11 cellular contexts compared by ENCODE assay signal in the genomic region with DNA sequence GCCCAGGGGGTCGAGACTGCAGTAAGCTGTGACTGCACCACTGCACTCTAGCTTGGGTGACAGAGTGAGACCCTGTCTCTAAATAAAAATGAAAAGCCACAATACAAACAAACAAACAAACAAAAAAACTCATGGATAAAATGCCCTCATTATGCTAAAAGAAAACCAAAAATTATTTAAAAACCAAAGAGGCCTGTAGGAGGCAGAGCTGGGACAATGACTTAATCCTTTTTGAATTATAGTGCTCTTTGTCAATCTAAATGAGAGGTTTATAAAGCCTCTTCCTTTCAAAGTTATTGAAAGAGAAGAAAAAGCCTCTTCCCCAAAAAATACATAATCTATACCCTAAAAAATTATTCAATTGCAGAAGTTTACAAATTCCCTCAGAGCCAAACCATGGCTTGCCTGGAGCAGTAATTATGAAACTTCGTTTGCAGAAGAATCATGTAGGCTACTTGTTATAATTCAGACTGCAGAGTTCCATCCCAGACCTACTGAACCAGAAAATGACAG. TPM values are rescaled to one million over a fixed set of nuclear protein-coding genes. Genes with fewer than 3 reads are reported as not detected.
DNase-seq lines count a peak whose midpoint lies in the region; ATAC-seq and TF ChIP-seq lines count a peak whose summit lies in the region.
"Had no signal": no experiment of that assay in that cellular context is flagged by ENCODE, and none has a peak within 500 bp of the region (broad histone marks: within the 10 kb centered on the region; RNA-seq: fewer than 3 reads in every experiment).

No MANE protein-coding gene starts in this region.

- no peak overlapping the region for H3K4me2 ChIP-seq in HCT116 (ENCODE audit: low read length)

- intact Hi-C loops in CD4-positive, alpha-beta memory T cell (cut with micrococcal nuclease), result loop anchor here (5.0 kb wide), 1 partner anchor 74 kb away; no protein-coding TSS in a partner anchor
- intact Hi-C loops in HCT116 (cut with micrococcal nuclease), result no loop called here
- intact Hi-C loops in naive thymus-derived CD4-positive, alpha-beta T cell (cut with micrococcal nuclease), result loop anchor here in 1 of 2 donors (1.0 to 5.0 kb wide), 5 partner anchors 10 to 1096 kb away; partner anchors contain the start of genes EVI2B and UTP6

- TF ChIP-seq POLR2A in HCT116 (IDR thresholded peaks at IDR 0.05; ENCODE audit: borderline replicate concordance, extremely low read depth, insufficient read depth, insufficient read length) (no peak), suprapubic skin (IDR thresholded peaks at IDR 0.05) (no peak)

- TF ChIP-seq EP300 in suprapubic skin (IDR thresholded peaks at IDR 0.05), result no peak

- CTCF ChIA-PET in CD4-positive, alpha-beta memory T cell (lab: Charles Lee; ENCODE audit: partially characterized antibody), result interaction anchor here (0.6 to 12.2 kb wide), 5 partner anchors 16 to 1352 kb away, joined by 3 to 271 read pairs (median 4); partner anchors contain the start of gene CRLF3
- CTCF ChIA-PET in HCT116 (lab: Charles Lee), result no interaction called here
- CTCF ChIA-PET in activated CD8-positive, alpha-beta T cell treated with anti-CD3 and anti-CD28 coated beads, Interleukin-2, amount 10 ng/mL, durations not matched to agents 7 days and 5 days (lab: Charles Lee), result interaction anchor here (1.7 to 11.7 kb wide), 2 partner anchors 10 to 18 kb away, joined by 11 to 316 read pairs; partner anchors contain the start of gene CRLF3
- CTCF ChIA-PET in naive thymus-derived CD4-positive, alpha-beta T cell (lab: Charles Lee), result interaction anchor here (0.6 to 5.5 kb wide), 8 partner anchors 10 to 66 kb away, joined by 3 to 61 read pairs (median 3); partner anchors contain the start of gene CRLF3

- no peak for TF ChIP-seq RAD21 in HCT116 (IDR thresholded peaks at IDR 0.05; ENCODE audit: low read depth)

- BruUV-seq in HCT116 (replicated peaks; lab: Mats Ljungman, UMichigan), result no TSS peak

- H3K9me2 ChIP-seq in HCT116 (ENCODE audit: insufficient read depth), result no peaks in the 10 kb centered on the region

- H3K4me3 ChIP-seq in CD4-positive, alpha-beta memory T cell (ENCODE audit: low read length in 2 of 2), result no peak overlapping the region
- H3K4me3 ChIP-seq in HCT116 (replicated peaks in 1 of 2; ENCODE audit: low read depth in 1 of 2, low read length in 2 of 2) (no peak overlapping the region), suprapubic skin (no peak overlapping the region)
- H3K4me3 ChIP-seq in naive thymus-derived CD4-positive, alpha-beta T cell (ENCODE audit: low read length), result no peak overlapping the region
- H3K4me3 ChIP-seq: gastrocnemius medialis, transverse colon had no signal

- peaks cover 0 to 2% (median 0%) of the 10 kb centered on the region in 8 donors for H3K9me3 Mint-ChIP-seq in CD4-positive, alpha-beta memory T cell
- no peaks in the 10 kb centered on the region for H3K9me3 Mint-ChIP-seq in activated CD8-positive, alpha-beta T cell treated with anti-CD3 and anti-CD28 coated beads, Interleukin-2, amount 10 ng/mL, durations not matched to agents 7 days and 5 days (ENCODE audit: insufficient read depth)
- no peaks in the 10 kb centered on the region for H3K9me3 Mint-ChIP-seq in naive thymus-derived CD4-positive, alpha-beta T cell

- peaks cover 26 to 44% of the 10 kb centered on the region in 2 donors for H3K36me3 Mint-ChIP-seq in CD4-positive, alpha-beta memory T cell
- peaks cover 47% of the 10 kb centered on the region for H3K36me3 Mint-ChIP-seq in activated CD8-positive, alpha-beta T cell treated with anti-CD3 and anti-CD28 coated beads, Interleukin-2, amount 10 ng/mL, durations not matched to agents 7 days and 5 days (ENCODE audit: low read depth)
- H3K36me3 Mint-ChIP-seq in naive thymus-derived CD4-positive, alpha-beta T cell, result peaks cover 6 to 27% (median 26%) of the 10 kb centered on the region in 5 donors

- H3K9me3 ChIP-seq in CD4-positive, alpha-beta memory T cell (ENCODE audit: control insufficient read depth in 1 of 2, low read length in 2 of 2), result no peaks in the 10 kb centered on the region
- H3K9me3 ChIP-seq in HCT116 (ENCODE audit: control insufficient read depth in 1 of 2, insufficient read depth in 1 of 2, low read depth in 1 of 2, low read length in 2 of 2), result no peaks in the 10 kb centered on the region
- no peaks in the 10 kb centered on the region for H3K9me3 ChIP-seq in naive thymus-derived CD4-positive, alpha-beta T cell (ENCODE audit: control insufficient read depth in 2 of 3, low read length in 3 of 3)
- H3K9me3 ChIP-seq in suprapubic skin, result no peaks in the 10 kb centered on the region
- H3K9me3 ChIP-seq: gastrocnemius medialis, transverse colon had no signal

- peak overlapping the region; percentile 49 to 95 (median 86) for H3K27ac Mint-ChIP-seq in CD4-positive, alpha-beta memory T cell
- peak overlapping the region; percentile 80 for H3K27ac Mint-ChIP-seq in activated CD8-positive, alpha-beta T cell treated with anti-CD3 and anti-CD28 coated beads, Interleukin-2, amount 10 ng/mL, durations not matched to agents 7 days and 5 days
- peak overlapping the region; percentile 43 to 99 (median 96) for H3K27ac Mint-ChIP-seq in naive thymus-derived CD4-positive, alpha-beta T cell

- ATAC-seq in HCT116, result no peak
- ATAC-seq in activated CD8-positive, alpha-beta T cell treated with anti-CD3 and anti-CD28 coated beads, Interleukin-2, amount 10 ng/mL, durations not matched to agents 7 days and 5 days, result no peak
- peak; percentile 44 for ATAC-seq in naive thymus-derived CD4-positive, alpha-beta T cell
- ATAC-seq: gastrocnemius medialis had no signal

- no peak overlapping the region for H3K27ac ChIP-seq in CD4-positive, alpha-beta memory T cell (ENCODE audit: low read depth, low read length)
- no peak overlapping the region for H3K27ac ChIP-seq in HCT116 (ENCODE audit: low read depth, low read length)
- H3K27ac ChIP-seq in naive thymus-derived CD4-positive, alpha-beta T cell (ENCODE audit: low read depth, low read length), result peak overlapping the region; percentile 69
- no peak overlapping the region for H3K27ac ChIP-seq in suprapubic skin
- H3K27ac ChIP-seq: gastrocnemius medialis, transverse colon had no signal

- peaks cover 37 to 70% (median 53%) of the 10 kb centered on the region in 4 donors for H3K4me1 Mint-ChIP-seq in CD4-positive, alpha-beta memory T cell
- H3K4me1 Mint-ChIP-seq in activated CD8-positive, alpha-beta T cell treated with anti-CD3 and anti-CD28 coated beads, Interleukin-2, amount 10 ng/mL, durations not matched to agents 7 days and 5 days (ENCODE audit: low read depth), result peaks cover 44% of the 10 kb centered on the region
- H3K4me1 Mint-ChIP-seq in naive thymus-derived CD4-positive, alpha-beta T cell, result peaks cover 42 to 76% (median 66%) of the 10 kb centered on the region in 7 donors

- no peaks in the 10 kb centered on the region for H3K27me3 Mint-ChIP-seq in CD4-positive, alpha-beta memory T cell
- H3K27me3 Mint-ChIP-seq in activated CD8-positive, alpha-beta T cell treated with anti-CD3 and anti-CD28 coated beads, Interleukin-2, amount 10 ng/mL, durations not matched to agents 7 days and 5 days (ENCODE audit: low read depth), result no peaks in the 10 kb centered on the region
- H3K27me3 Mint-ChIP-seq in naive thymus-derived CD4-positive, alpha-beta T cell, result no peaks in the 10 kb centered on the region

- H3K4me1 ChIP-seq in CD4-positive, alpha-beta memory T cell (ENCODE audit: insufficient read depth, low read length), result peaks cover 62% of the 10 kb centered on the region
- H3K4me1 ChIP-seq in HCT116 (ENCODE audit: control insufficient read depth in 1 of 2, insufficient read depth in 2 of 2, low read length in 2 of 2) (no peaks in the 10 kb centered on the region), suprapubic skin (peaks cover 2% of the 10 kb centered on the region)
- peaks cover 34 to 39% of the 10 kb centered on the region in 2 donors for H3K4me1 ChIP-seq in naive thymus-derived CD4-positive, alpha-beta T cell (ENCODE audit: control insufficient read depth in 2 of 2, insufficient read depth in 2 of 2, low read length in 2 of 2)
- H3K4me1 ChIP-seq: gastrocnemius medialis had no signal

- WGBS in suprapubic skin, result 78% methylated on average over 2 of the region's 2 CpGs

- POLR2A ChIA-PET in CD4-positive, alpha-beta memory T cell (lab: Charles Lee; ENCODE audit: partially characterized antibody), result interaction anchor here (11.2 kb wide), 1 partner anchor 16 kb away, joined by 317 read pairs; the partner anchor contains the start of gene CRLF3
- POLR2A ChIA-PET in HCT116 (lab: Charles Lee), result no interaction called here
- POLR2A ChIA-PET in activated CD8-positive, alpha-beta T cell treated with anti-CD3 and anti-CD28 coated beads, Interleukin-2, amount 10 ng/mL, durations not matched to agents 7 days and 5 days (lab: Charles Lee), result interaction anchor here (11.2 kb wide), 1 partner anchor 16 kb away, joined by 218 read pairs; the partner anchor contains the start of gene CRLF3
- POLR2A ChIA-PET in naive thymus-derived CD4-positive, alpha-beta T cell (lab: Charles Lee), result interaction anchor here (0.7 to 4.2 kb wide), 3 partner anchors 16 to 23 kb away, joined by 3 to 41 read pairs (median 13); partner anchors contain the start of gene CRLF3

- TF ChIP-seq CTCF in HCT116 (IDR thresholded peaks at IDR 0.05 in 2 of 3, conservative IDR thresholded peaks at IDR 0.05 in 1 of 3; ENCODE audit: borderline replicate concordance in 1 of 3, insufficient read depth in 1 of 3, low read depth in 2 of 3, low read length in 2 of 3), result peak in 2 of 3 experiments; percentile 6 to 17; a peak in 1 of 6 replicates
- no peak for TF ChIP-seq CTCF in suprapubic skin (IDR thresholded peaks at IDR 0.05)

- peak overlapping the region in 6 of 8 donors; percentile 17 to 72 (median 32) for H3K4me3 Mint-ChIP-seq in CD4-positive, alpha-beta memory T cell
- no peak overlapping the region for H3K4me3 Mint-ChIP-seq in activated CD8-positive, alpha-beta T cell treated with anti-CD3 and anti-CD28 coated beads, Interleukin-2, amount 10 ng/mL, durations not matched to agents 7 days and 5 days
- peak overlapping the region; percentile 10 to 89 (median 76) for H3K4me3 Mint-ChIP-seq in naive thymus-derived CD4-positive, alpha-beta T cell

- peaks cover 36% of the 10 kb centered on the region for H3K36me3 ChIP-seq in CD4-positive, alpha-beta memory T cell (ENCODE audit: insufficient read depth, low read length)
- H3K36me3 ChIP-seq in HCT116 (ENCODE audit: control insufficient read depth in 1 of 2, insufficient read depth in 2 of 2, low read length in 2 of 2) (peaks cover 2 to 17% of the 10 kb centered on the region in 2 experiments; a peak in 2 of 4 replicates), suprapubic skin (peaks cover 40% of the 10 kb centered on the region)
- H3K36me3 ChIP-seq in naive thymus-derived CD4-positive, alpha-beta T cell (ENCODE audit: control insufficient read depth in 2 of 3, insufficient read depth in 3 of 3, low read length in 3 of 3), result peaks cover 16 to 37% (median 26%) of the 10 kb centered on the region in 3 experiments

- H4K20me1 ChIP-seq in HCT116 (ENCODE audit: insufficient read depth), result no peaks in the 10 kb centered on the region

- H3K9ac ChIP-seq in HCT116 (ENCODE audit: low read length), result no peak overlapping the region

- H2AFZ ChIP-seq in HCT116 (ENCODE audit: low read depth, low read length, poor library complexity, severe bottlenecking), result no peak overlapping the region

- peak in 1 of 5 donors; percentile 33 for DNase-seq in CD4-positive, alpha-beta memory T cell
- no peak for DNase-seq in HCT116 (ENCODE audit: low read depth, low spot score)
- DNase-seq in activated CD8-positive, alpha-beta T cell treated with anti-CD3 and anti-CD28 coated beads, Interleukin-2, amount 10 ng/mL, durations not matched to agents 7 days and 5 days, result no peak
- DNase-seq in naive thymus-derived CD4-positive, alpha-beta T cell, result peak in 3 of 9 donors; percentile 40 to 50 (median 44)
- no peak for DNase-seq in NCI-H82 (lab: John Stamatoyannopoulos, UW)
- no peak for DNase-seq in activated gamma-delta T cell treated with Interleukin-2 at 50 U/mL for 16 hours
- no peak for DNase-seq in cortex of kidney (lab: John Stamatoyannopoulos, UW)
- DNase-seq in suprapubic skin (ENCODE audit: low spot score in 2 of 2), result no peak
- DNase-seq: gastrocnemius medialis, NCI-H2029 treated with DMSO at 0.1 percent for 48 hours, transverse colon had no signal

- RAD21 ChIA-PET in HCT116 (lab: Charles Lee; ENCODE audit: low non-redundant PET in 1 of 2, low total read pairs in 2 of 2, uncharacterized antibody in 2 of 2, unreplicated experiment in 2 of 2), result no interaction called here

- peaks cover 70% of the 10 kb centered on the region for H3K79me2 ChIP-seq in HCT116 (ENCODE audit: insufficient read depth, low read length)

- H3K27me3 ChIP-seq in CD4-positive, alpha-beta memory T cell (ENCODE audit: insufficient read depth, low read length), result no peaks in the 10 kb centered on the region
- no peaks in the 10 kb centered on the region for H3K27me3 ChIP-seq in HCT116 (ENCODE audit: insufficient read depth, low read length)
- no peaks in the 10 kb centered on the region for H3K27me3 ChIP-seq in naive thymus-derived CD4-positive, alpha-beta T cell (ENCODE audit: control insufficient read depth in 2 of 2, insufficient read depth in 2 of 2, low read length in 2 of 2)
- no peaks in the 10 kb centered on the region for H3K27me3 ChIP-seq in suprapubic skin
- H3K27me3 ChIP-seq: gastrocnemius medialis, transverse colon had no signal

RNA-seq across cellular contexts. Expression of gene CRLF3, which starts 18.5 kb away (rescaled TPM):
- 10 to 100 TPM; 92.7 to 95.0 TPM for total RNA-seq in CD4-positive, alpha-beta memory T cell
- 100 to 1,000 TPM; 121 to 123 TPM for polyA plus RNA-seq in CD4-positive, alpha-beta memory T cell
- total RNA-seq in HCT116 (2021; ENCODE audit: unreplicated experiment) (32.4 TPM), suprapubic skin (10 to 100 TPM; 16.1 to 24.1 (median 19.2) TPM)
- 14.4 and 18.7 TPM in 2 replicates for polyA plus RNA-seq in HCT116 (2012)
- 10 to 100 TPM; 61.4 to 65.6 TPM for total RNA-seq in activated CD8-positive, alpha-beta T cell treated with anti-CD3 and anti-CD28 coated beads, Interleukin-2, amount 10 ng/mL, durations not matched to agents 7 days and 5 days
- total RNA-seq in naive thymus-derived CD4-positive, alpha-beta T cell, result 100 to 1,000 TPM in 2 of 5 experiments, 10 to 100 TPM in 3; 65.5 to 142 (median 86.7) TPM
- polyA plus RNA-seq in naive thymus-derived CD4-positive, alpha-beta T cell, result 100 to 1,000 TPM; 200 to 220 TPM

RNA-seq across cellular contexts. Expression of gene ATAD5, which starts 25.8 kb away (rescaled TPM):
- total RNA-seq in CD4-positive, alpha-beta memory T cell, result 1 to 10 TPM; 4.2 to 4.5 TPM
- 1 to 10 TPM in 1 of 2 donors, under 1 TPM in 1; 0.15 to 2.2 TPM for polyA plus RNA-seq in CD4-positive, alpha-beta memory T cell
- total RNA-seq in HCT116 (2021; ENCODE audit: unreplicated experiment), result 9.5 TPM
- polyA plus RNA-seq in HCT116 (2012), result 1.0 and 1.4 TPM in 2 replicates
- total RNA-seq in activated CD8-positive, alpha-beta T cell treated with anti-CD3 and anti-CD28 coated beads, Interleukin-2, amount 10 ng/mL, durations not matched to agents 7 days and 5 days, result 10 to 100 TPM; 33.5 to 37.0 TPM
- total RNA-seq in naive thymus-derived CD4-positive, alpha-beta T cell, result 10 to 100 TPM in 1 of 5 experiments, 1 to 10 TPM in 4; 3.5 to 22.1 (median 5.0) TPM
- polyA plus RNA-seq in naive thymus-derived CD4-positive, alpha-beta T cell, result 1 to 10 TPM; 1.3 to 1.5 TPM
- 1 to 10 TPM; 1.3 to 4.0 (median 2.3) TPM for total RNA-seq in suprapubic skin

Comparison
In these comparisons a context has a peak if more than half of its experiments do, and no peak if none do; other contexts are left out.
1. CTCF ChIP-seq: peak in HCT116 (2 of 3); none in suprapubic skin (0 of 2).
2. Peak in every context shown above with its lines, with median percentiles within 50 percentile points of each other: H3K27ac Mint-ChIP-seq.